8 cellular contexts compared by ENCODE assay signal in genomic region chr22:32411829-32412592, GRCh38. TPM values are rescaled to one million over a fixed set of nuclear protein-coding genes. Genes with fewer than 3 reads are reported as not detected.
DNase-seq lines count a peak whose midpoint lies in the region; FAIRE-seq and TF ChIP-seq lines count a peak whose summit lies in the region.

Gene RTCB, minus strand, starts transcription at chr22:32412247. Its CDS starts 91 bp downstream, at chr22:32412156.

- peak within 1 kb of the TSS; percentile 22 for H3K18ac ChIP-seq in mesendoderm (ENCODE audit: low read length)

- peak within 1 kb of the TSS; percentile 100 for H2AFZ ChIP-seq in OCI-LY1 (ENCODE audit: low read length)

- H3K56ac ChIP-seq in mesendoderm (ENCODE audit: low read length): peak within 1 kb of the TSS; percentile 90

- no peak within 1 kb of the TSS for H2BK120ac ChIP-seq in mesendoderm (ENCODE audit: low read depth, low read length)

- H3K4me1 ChIP-seq in HUES48 (ENCODE audit: control insufficient read depth, insufficient read depth, low read length) (peaks cover 14% of the 10 kb centered on the region), OCI-LY1 (ENCODE audit: insufficient read depth, low read length, severe bottlenecking) (peaks cover 32% of the 10 kb centered on the region), mesendoderm (ENCODE audit: control insufficient read depth, low read depth, low read length) (peaks cover 3% of the 10 kb centered on the region)

- H2AK5ac ChIP-seq in mesendoderm (ENCODE audit: low read length): no peak within 1 kb of the TSS

- H3K27ac ChIP-seq in HUES48 (ENCODE audit: low read depth, low read length) (peak within 1 kb of the TSS; percentile 85), OCI-LY1 (ENCODE audit: low read depth, low read length, poor library complexity, severe bottlenecking) (no peak within 1 kb of the TSS), mesendoderm (ENCODE audit: low read depth, low read length) (peak within 1 kb of the TSS; percentile 9)

- no CpG with 5 or more reads among the region's 40 CpGs for WGBS in mesendoderm (ENCODE audit: extremely low coverage, insufficient coverage, low lambda C conversion rate)

- no peak within 1 kb of the TSS for H4K8ac ChIP-seq in mesendoderm (ENCODE audit: low read depth, low read length)

- no peaks in the 10 kb centered on the region for H3K9me3 ChIP-seq in HUES48 (ENCODE audit: control insufficient read depth, insufficient read depth, low read length)
- no peaks in the 10 kb centered on the region for H3K9me3 ChIP-seq in OCI-LY1 (ENCODE audit: low read length)

- peaks cover 18% of the 10 kb centered on the region for H3K79me1 ChIP-seq in mesendoderm (ENCODE audit: low read length)

- H2BK5ac ChIP-seq in mesendoderm (ENCODE audit: low read length): no peak within 1 kb of the TSS

- no peak within 1 kb of the TSS for H3K4ac ChIP-seq in mesendoderm (ENCODE audit: low read depth, low read length)

- no peak within 1 kb of the TSS for H4K5ac ChIP-seq in mesendoderm (ENCODE audit: low read length)

- H2BK15ac ChIP-seq in mesendoderm (replicated peaks; ENCODE audit: low read depth): no peak within 1 kb of the TSS

- no peaks in the 10 kb centered on the region for H3K9me2 ChIP-seq in OCI-LY1 (ENCODE audit: low read depth, low read length)

- no peaks in the 10 kb centered on the region for H3F3A ChIP-seq in OCI-LY1 (ENCODE audit: insufficient read depth, low read length)

- no peaks in the 10 kb centered on the region for H4K20me1 ChIP-seq in OCI-LY1 (ENCODE audit: insufficient read depth, low read length)

- H3K79me2 ChIP-seq in OCI-LY1 (ENCODE audit: insufficient read depth, low read length) (peaks cover 19% of the 10 kb centered on the region), mesendoderm (ENCODE audit: control insufficient read depth, insufficient read depth, low read length) (peaks cover 22% of the 10 kb centered on the region)

- no peak; the same call in 1 of the 2 replicates for TF ChIP-seq CTCF in OCI-LY1 (IDR thresholded peaks at IDR 0.05; ENCODE audit: low read length)

- H3K36me3 ChIP-seq in HUES48 (ENCODE audit: control insufficient read depth, insufficient read depth, low read length): peaks cover 31% of the 10 kb centered on the region
- H3K36me3 ChIP-seq in OCI-LY1 (ENCODE audit: insufficient read depth, low read length): peaks cover 21% of the 10 kb centered on the region
- peaks cover 12% of the 10 kb centered on the region for H3K36me3 ChIP-seq in mesendoderm (ENCODE audit: control insufficient read depth, insufficient read depth, low read length)

- H3K9ac ChIP-seq in HUES48 (ENCODE audit: low read depth, low read length): peak within 1 kb of the TSS; percentile 72
- H3K9ac ChIP-seq in OCI-LY1 (ENCODE audit: low read length): peak within 1 kb of the TSS; percentile 89
- H3K9ac ChIP-seq in mesendoderm (ENCODE audit: low read length): peak within 1 kb of the TSS; percentile 80

- peak within 1 kb of the TSS; percentile 15 for H3K23ac ChIP-seq in mesendoderm (ENCODE audit: low read length)

- FAIRE-seq in endometrium (lab: Jason Lieb, UNC): peak; percentile 76

- H3K27me3 ChIP-seq in HUES48 (ENCODE audit: control insufficient read depth, insufficient read depth, low read length) (no peaks in the 10 kb centered on the region; the same call in 1 of the 2 replicates), OCI-LY1 (ENCODE audit: insufficient read depth, low read length) (no peaks in the 10 kb centered on the region), mesendoderm (ENCODE audit: insufficient read depth, low read length, poor library complexity) (no peaks in the 10 kb centered on the region)

- H3K4me3 ChIP-seq in HUES48 (ENCODE audit: low read depth, low read length) (peak within 1 kb of the TSS; percentile 87), OCI-LY1 (ENCODE audit: low read depth, low read length, poor library complexity, severe bottlenecking) (peak within 1 kb of the TSS; percentile 85), mesendoderm (ENCODE audit: low read length) (peak within 1 kb of the TSS; percentile 71)

- H3K4me2 ChIP-seq in OCI-LY1 (ENCODE audit: low read length) (peak within 1 kb of the TSS; percentile 78), mesendoderm (ENCODE audit: low read length) (peak within 1 kb of the TSS; percentile 43)

- TF ChIP-seq POLR2A in GM19193 (IDR thresholded peaks at IDR 0.05; ENCODE audit: extremely low read depth, insufficient read depth, insufficient read length): peak; percentile 72

- DNase-seq in AG20443 (ENCODE audit: low spot score) (peak; percentile 95), mesendoderm (peak; percentile 95)
- DNase-seq in activated CD8-positive, alpha-beta memory T cell treated with anti-CD3 and anti-CD28 coated beads, Interleukin-2, amount 50 U/mL, for 48 hours: peak; percentile 95
- DNase-seq in stimulated activated CD8-positive, alpha-beta memory T cell treated with anti-CD3 and anti-CD28 coated beads, Interleukin-12 subunit alpha, Interleukin-12 subunit beta, amount 100 ng/mL, for 24 hours (ENCODE audit: extremely low read depth): peak; percentile 71

RNA-seq across cellular contexts. Expression of gene RTCB, which starts in this region (rescaled TPM):
- polyA plus RNA-seq in mesendoderm (2013, experiment 1 of 2): 68.7 TPM
- 70.2 TPM for polyA plus RNA-seq in mesendoderm (2013, experiment 2 of 2)
